8 cellular contexts compared by ENCODE assay signal in genomic region chr20:50113420-50114224, GRCh38. TPM values are rescaled to one million over a fixed set of nuclear protein-coding genes. Genes with fewer than 3 reads are reported as not detected.
DNase-seq lines count a peak whose midpoint lies in the region; ATAC-seq and TF ChIP-seq lines count a peak whose summit lies in the region.

No MANE protein-coding gene starts in this region.

- no peak for DNase-seq in activated T-cell treated with anti-CD3 and anti-CD28 coated beads, Interleukin-2, amount 50 U/mL, for 4 hours
- DNase-seq in activated T-cell treated with anti-CD3 and anti-CD28 coated beads, Interleukin-2, amount 50 U/mL, for 1 hour: no peak
- DNase-seq in left lung (no peak), thyroid gland (no peak), NCI-H2227 (lab: John Stamatoyannopoulos, UW; ENCODE audit: unreplicated experiment) (no peak), AG08396 (ENCODE audit: low spot score) (no peak)

- TF ChIP-seq CTCF in left lung (IDR thresholded peaks at IDR 0.05) (no peak), thyroid gland (IDR thresholded peaks at IDR 0.05) (no peak)

- H3K9me3 Mint-ChIP-seq in activated T-cell treated with anti-CD3 and anti-CD28 coated beads, Interleukin-2, amount 50 U/mL, for 4 hours: no peaks in the 10 kb centered on the region

- H3K4me1 ChIP-seq in left lung (peaks cover 35 to 73% of the 10 kb centered on the region in 2 donors), thyroid gland (peaks cover 45 to 57% of the 10 kb centered on the region in 2 donors)

- no peaks in the 10 kb centered on the region for H3K27me3 Mint-ChIP-seq in activated T-cell treated with anti-CD3 and anti-CD28 coated beads, Interleukin-2, amount 50 U/mL, for 4 hours (ENCODE audit: low read depth)

- H3K27ac ChIP-seq in adipose tissue (ENCODE audit: low read depth, low read length) (peak overlapping the region; percentile 94), left lung (peak overlapping the region; percentile 94 to 95), thyroid gland (peak overlapping the region; percentile 78 to 99 (median 97))

- WGBS in adipose tissue, 3 donors: 16 to 18% (median 17%) methylated on average over 11 of the region's 11 CpGs
- WGBS in thyroid gland, 2 donors: 19 to 22% methylated on average over 11 of the region's 11 CpGs

- H3K4me3 ChIP-seq in left lung (peak overlapping the region; percentile 91 to 98), thyroid gland (replicated peaks in 1 of 3) (peak overlapping the region in 2 of 3 donors; percentile 84 to 99)

- no peaks in the 10 kb centered on the region for H3K27me3 ChIP-seq in left lung
- no peaks in the 10 kb centered on the region for H3K27me3 ChIP-seq in thyroid gland

- H3K36me3 ChIP-seq in left lung (no peaks in the 10 kb centered on the region), thyroid gland (no peaks in the 10 kb centered on the region)

- H3K36me3 Mint-ChIP-seq in activated T-cell treated with anti-CD3 and anti-CD28 coated beads, Interleukin-2, amount 50 U/mL, for 4 hours (ENCODE audit: insufficient read depth): peaks cover 10% of the 10 kb centered on the region

- ATAC-seq in activated T-cell treated with anti-CD3 and anti-CD28 coated beads, Interleukin-2, amount 50 U/mL, for 4 hours: no peak
- no peak for ATAC-seq in left lung
- ATAC-seq in GM21717 (IDR thresholded peaks at IDR 0.05; ENCODE audit: unreplicated experiment): no peak

- intact Hi-C loops in left lung (cut with DNase I): no loop called here
- intact Hi-C loops in thyroid gland (cut with DNase I): no loop called here

- no peaks in the 10 kb centered on the region for H3K9me3 ChIP-seq in left lung
- H3K9me3 ChIP-seq in thyroid gland: no peaks in the 10 kb centered on the region

- H3K4me3 Mint-ChIP-seq in activated T-cell treated with anti-CD3 and anti-CD28 coated beads, Interleukin-2, amount 50 U/mL, for 4 hours: peak overlapping the region; percentile 100

- H3K4me1 Mint-ChIP-seq in activated T-cell treated with anti-CD3 and anti-CD28 coated beads, Interleukin-2, amount 50 U/mL, for 4 hours (ENCODE audit: low read depth): peaks cover 68% of the 10 kb centered on the region

- TF ChIP-seq POLR2A in thyroid gland (IDR thresholded peaks at IDR 0.05): no peak

RNA-seq across cellular contexts. Expression of gene UBE2V1, which starts 0.7 kb away (rescaled TPM):
- 100 to 1,000 TPM; 126 to 144 (median 139) TPM for total RNA-seq in activated T-cell treated with anti-CD3 and anti-CD28 coated beads, Interleukin-2, amount 50 U/mL, for 4 hours
- polyA plus RNA-seq in adipose tissue: 10 to 100 TPM; 45.8 to 85.7 (median 66.3) TPM
- total RNA-seq in left lung (10 to 100 TPM; 72.6 to 74.6 TPM), thyroid gland (100 to 1,000 TPM in 1 of 4 donors, 10 to 100 TPM in 3; 77.3 to 110 (median 92.3) TPM)

RNA-seq across cellular contexts. Expression of gene PEDS1, which starts 39.9 kb away (rescaled TPM):
- 10 to 100 TPM; 21.6 to 22.5 (median 21.9) TPM for total RNA-seq in activated T-cell treated with anti-CD3 and anti-CD28 coated beads, Interleukin-2, amount 50 U/mL, for 4 hours
- 10 to 100 TPM; 10.6 to 53.5 (median 21.8) TPM for polyA plus RNA-seq in adipose tissue
- total RNA-seq in left lung (10 to 100 TPM; 37.9 to 39.9 TPM), thyroid gland (10 to 100 TPM; 15.8 to 22.7 (median 19.7) TPM)
